Comparison of ENCODE assay signal across 8 cellular contexts in genomic region chr1:150268342-150268705, GRCh38. TPM values are rescaled to one million over a fixed set of nuclear protein-coding genes. Genes with fewer than 3 reads are reported as not detected.
DNase-seq lines count a peak whose midpoint lies in the region; ATAC-seq and TF ChIP-seq lines count a peak whose summit lies in the region.

No MANE protein-coding gene starts in this region.

- no peak for TF ChIP-seq EP300 in stomach (IDR thresholded peaks at IDR 0.05)

- peaks cover 43% of the 10 kb centered on the region for H3K4me1 Mint-ChIP-seq in WTC11

- peaks cover 22 to 37% (median 35%) of the 10 kb centered on the region in 4 donors for H3K36me3 ChIP-seq in stomach

- H3K4me3 ChIP-seq in stomach = peak overlapping the region; percentile 76 to 95 (median 83)

- peak overlapping the region; percentile 100 for H3K4me3 Mint-ChIP-seq in WTC11

- peak overlapping the region; percentile 98 for H3K27ac Mint-ChIP-seq in WTC11

- 0 to 1% (median 0%) methylated on average over 21 of the region's 21 CpGs for WGBS in stomach, 5 donors

- peak; percentile 26 for ATAC-seq in GM18511 (IDR thresholded peaks at IDR 0.05; ENCODE audit: unreplicated experiment)
- peak; percentile 36 for ATAC-seq in HG03175 (IDR thresholded peaks at IDR 0.05; ENCODE audit: unreplicated experiment)
- no peak for ATAC-seq in WTC11

- CTCF ChIA-PET in WTC11 (lab: Charles Lee) = interaction anchor here (1.3 to 3.0 kb wide), 3 partner anchors 10 to 13 kb away, joined by 6 to 17 read pairs (median 9); partner anchors contain the start of gene CA14

- peaks cover 12 to 45% (median 27%) of the 10 kb centered on the region in 4 donors for H3K4me1 ChIP-seq in stomach

- no peak for TF ChIP-seq POLR2A in stomach (IDR thresholded peaks at IDR 0.05)

- intact Hi-C loops in stomach (cut with DNase I; ENCODE audit: low total_unique reads) = no loop called here

- POLR2A ChIA-PET in WTC11 (lab: Charles Lee) = interaction anchor here (1.2 to 1.8 kb wide), 6 partner anchors 8 to 34 kb away, joined by 3 to 21 read pairs (median 4); partner anchors contain the start of genes CA14 and CIART

- TF ChIP-seq CTCF in WTC11 (IDR thresholded peaks at IDR 0.05) (no peak), stomach (IDR thresholded peaks at IDR 0.05) (no peak)

- DNase-seq in WTC11 (ENCODE audit: low spot score) = no peak
- peak; percentile 59 for DNase-seq in dermis blood vessel endothelial cell
- peak; percentile 57 for DNase-seq in medulla oblongata (ENCODE audit: extremely low spot score)
- peak; percentile 40 for DNase-seq in stomach
- no peak for DNase-seq in NCI-H2029 (lab: John Stamatoyannopoulos, UW)
- no peak for DNase-seq in iPS-NIHi11 (ENCODE audit: low spot score)

- peak overlapping the region; percentile 80 to 98 (median 95) for H3K27ac ChIP-seq in stomach

- no peaks in the 10 kb centered on the region for H3K27me3 Mint-ChIP-seq in WTC11 (ENCODE audit: low read depth)

- peaks cover 35% of the 10 kb centered on the region for H3K36me3 Mint-ChIP-seq in WTC11

- no peaks in the 10 kb centered on the region for H3K9me3 ChIP-seq in stomach

- no peaks in the 10 kb centered on the region for H3K27me3 ChIP-seq in stomach

- H3K9me3 Mint-ChIP-seq in WTC11 = no peaks in the 10 kb centered on the region

TF ChIP-seq in WTC11, 78 proteins besides CTCF, POLR2A, EP300 and RAD21:
- TF ChIP-seq E2F5 (CRISPR knock-in tag; IDR thresholded peaks at IDR 0.05) (no peak), ZNF281 (CRISPR knock-in tag; IDR thresholded peaks at IDR 0.05) (no peak)
TF ChIP-seq in WTC11: peak in this region for 0.

RNA-seq across cellular contexts. Expression of gene APH1A, which starts 0.5 kb away (rescaled TPM):
- total RNA-seq in WTC11 (2021) = 110 to 120 TPM (median 113 TPM) in 3 replicates
- total RNA-seq in dermis blood vessel endothelial cell = 132 and 182 TPM in 2 replicates
- 100 to 1,000 TPM in 1 of 5 donors, 10 to 100 TPM in 4; 25.8 to 120 (median 49.1) TPM for total RNA-seq in stomach
- polyA plus RNA-seq in stomach = 10 to 100 TPM; 87.8 to 95.1 (median 89.5) TPM

RNA-seq across cellular contexts. Expression of gene C1orf54, which starts 4.3 kb away (rescaled TPM):
- total RNA-seq in WTC11 (2021) (10.3 to 19.0 TPM (median 18.0 TPM) in 3 replicates), dermis blood vessel endothelial cell (3.6 and 43.1 TPM in 2 replicates), stomach (10 to 100 TPM in 1 of 5 donors, under 1 TPM in 1, not detected in 3; 0.43 to 40.8 TPM)
- polyA plus RNA-seq in stomach = 10 to 100 TPM in 1 of 3 donors, 1 to 10 TPM in 2; 7.5 to 17.7 (median 8.7) TPM

RNA-seq across cellular contexts. Expression of gene CA14, which starts 10.8 kb away (rescaled TPM):
- total RNA-seq in WTC11 (2021) (35.3 to 46.9 TPM (median 45.0 TPM) in 3 replicates), dermis blood vessel endothelial cell (not detected in 2 replicates), stomach (1 to 10 TPM in 2 of 5 donors, not detected in 3; 1.0 to 1.1 TPM)
- polyA plus RNA-seq in stomach = 1 to 10 TPM in 1 of 3 donors, under 1 TPM in 1, not detected in 1; 0.68 to 1.4 TPM

RNA-seq across cellular contexts. Expression of gene CIART, which starts 14.0 kb away (rescaled TPM):
- total RNA-seq in WTC11 (2021) (7.8 to 10.5 TPM (median 8.1 TPM) in 3 replicates), dermis blood vessel endothelial cell (0.33 and 1.0 TPM in 2 replicates), stomach (10 to 100 TPM in 1 of 5 donors, 1 to 10 TPM in 3, not detected in 1; 2.7 to 31.5 (median 2.9) TPM)
- polyA plus RNA-seq in stomach = 10 to 100 TPM in 1 of 3 donors, 1 to 10 TPM in 2; 4.0 to 12.8 (median 6.3) TPM

RNA-seq across cellular contexts. Expression of gene MRPS21, which starts 25.3 kb away (rescaled TPM):
- 100 to 105 TPM (median 100 TPM) in 3 replicates for total RNA-seq in WTC11 (2021)
- 35.4 and 43.4 TPM in 2 replicates for total RNA-seq in dermis blood vessel endothelial cell
- total RNA-seq in stomach = 10 to 100 TPM in 4 of 5 donors, 1 to 10 TPM in 1; 2.0 to 95.1 (median 48.3) TPM
- 100 to 1,000 TPM; 105 to 130 (median 115) TPM for polyA plus RNA-seq in stomach

Comparison
In these comparisons a context has a peak if more than half of its experiments do, and no peak if none do; other contexts are left out.
1. DNase-seq: peak in dermis blood vessel endothelial cell (single experiment), medulla oblongata (single experiment) and stomach (single experiment); none in WTC11 (single experiment), NCI-H2029 (single experiment) and iPS-NIHi11 (single experiment).
2. RNA of gene CA14, which starts 10.8 kb away (total RNA-seq): 35.3 to 46.9 TPM in WTC11; not detected in dermis blood vessel endothelial cell and 1.0 to 1.1 TPM in stomach; every median in the first group is over 10 times any median in the second.